ENCODE assay signal across 17 cellular contexts in the genomic region with DNA sequence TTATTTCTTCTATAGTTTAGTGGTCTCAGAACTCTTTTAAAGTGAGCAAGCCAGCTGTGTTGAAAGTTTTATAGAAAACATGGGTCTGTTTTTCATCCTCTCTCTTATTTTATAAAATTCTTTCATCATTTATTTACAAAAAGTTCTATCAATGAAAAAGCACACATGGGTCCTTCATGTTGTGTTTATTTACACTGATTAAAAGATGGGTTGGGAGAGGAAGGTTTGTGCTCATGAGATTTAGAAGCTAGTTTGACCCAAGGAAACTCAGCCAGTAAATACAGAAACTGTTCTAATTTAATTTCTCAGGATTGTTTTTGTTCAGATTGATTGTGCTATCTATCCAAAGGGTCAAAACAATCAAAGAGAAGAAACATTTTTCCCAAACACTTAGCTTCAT.
"Had no signal": no experiment of that assay in that cellular context is flagged by ENCODE, and none has a peak within 500 bp of the region (broad histone marks: within the 10 kb centered on the region; RNA-seq: fewer than 3 reads in every experiment).

No MANE protein-coding gene starts in this region.

- H3K27ac ChIP-seq: HL-60, KMS-11 had no signal

- H3K4me3 ChIP-seq: K562 had no signal

- DNase-seq: Kasumi-1, MM.1S, NCI-H1092 treated with DMSO at 0.1 percent for 48 hours, NCI-H1436, NCI-H187, NCI-H2029, NCI-H2081 treated with DMSO at 0.1 percent for 48 hours, NCI-H2171, NCI-H524 treated with DMSO at 0.1 percent for 48 hours, NCI-H69, NCI-H774, RPMI8226, SHP77, SK-N-SH had no signal

- H3K9me3 ChIP-seq: SK-N-SH had no signal

- H3K9ac ChIP-seq: KMS-11, SK-N-SH had no signal

- H3K4me2 ChIP-seq: KMS-11, SK-N-SH had no signal
